Comparison of ENCODE assay signal across 21 cellular contexts in the genomic region with DNA sequence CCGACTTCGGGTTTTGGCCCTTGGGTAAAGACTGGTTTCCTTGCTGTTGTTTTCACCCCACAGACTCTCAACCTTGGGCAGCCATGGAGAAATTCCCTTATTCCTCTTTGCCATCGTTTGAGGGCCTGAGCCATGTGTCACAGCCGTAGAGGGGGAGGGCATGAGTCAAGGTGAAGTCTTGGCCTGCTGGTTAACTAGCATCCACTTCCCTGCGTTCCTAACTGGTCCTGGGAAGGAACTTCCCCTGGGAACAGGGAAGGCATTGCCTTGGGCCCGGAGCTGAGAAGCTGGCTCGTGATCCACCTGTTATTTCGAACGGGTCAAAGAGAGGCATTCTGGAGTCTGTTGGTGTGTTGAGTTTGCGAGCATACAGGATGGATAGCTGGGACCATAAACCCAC.
DNase-seq lines count a peak whose midpoint lies in the region; ATAC-seq, FAIRE-seq and TF ChIP-seq lines count a peak whose summit lies in the region.
"Had no signal": no experiment of that assay in that cellular context is flagged by ENCODE, and none has a peak within 500 bp of the region (broad histone marks: within the 10 kb centered on the region; RNA-seq: fewer than 3 reads in every experiment).

No MANE protein-coding gene starts in this region.

- no peak overlapping the region for H2BK15ac ChIP-seq in neuronal stem cell (ENCODE audit: low read length)

- H3K79me1 ChIP-seq in neuronal stem cell (ENCODE audit: low read depth, low read length), result peaks cover 2% of the 10 kb centered on the region

- no peak for ATAC-seq in SK-N-SH treated with all-trans-retinoic acid at 6 μM for 48 hours
- ATAC-seq in GM19395 (IDR thresholded peaks at IDR 0.05; ENCODE audit: unreplicated experiment), result no peak
- ATAC-seq: Right ventricle myocardium inferior had no signal

- H3K9me3 ChIP-seq in SK-N-SH (no peaks in the 10 kb centered on the region), astrocyte (ENCODE audit: insufficient read depth, low read depth, low read length) (no peaks in the 10 kb centered on the region), neuronal stem cell (replicated peaks in 1 of 2; ENCODE audit: control insufficient read depth in 2 of 2, insufficient read depth in 1 of 2, low read depth in 1 of 2, low read length in 2 of 2) (no peaks in the 10 kb centered on the region)
- H3K9me3 ChIP-seq: BLaER1 treated with 17β-estradiol and CSF1 and Interleukin-3, amounts not matched to agents 10 nM and 100 nM had no signal

- no peak overlapping the region for H3K4me3 ChIP-seq in SK-N-SH (ENCODE audit: low read depth in 2 of 2, low read length in 1 of 2)
- H3K4me3 ChIP-seq in astrocyte (ENCODE audit: insufficient read depth, low read depth, low read length), result no peak overlapping the region
- no peak overlapping the region for H3K4me3 ChIP-seq in neuronal stem cell (ENCODE audit: low read length in 2 of 2)
- H3K4me3 ChIP-seq: BLaER1 treated with 17β-estradiol and CSF1 and Interleukin-3, amounts not matched to agents 10 nM and 100 nM; SK-N-MC had no signal

- TF ChIP-seq CTCF in SK-N-SH (IDR thresholded peaks at IDR 0.05) (no peak), astrocyte (IDR thresholded peaks at IDR 0.05; ENCODE audit: insufficient read depth, low read depth, low read length) (no peak), RWPE1 (conservative IDR thresholded peaks at IDR 0.05; ENCODE audit: low read depth) (no peak)

- H3K27me3 ChIP-seq in SK-N-SH (ENCODE audit: insufficient read depth) (no peaks in the 10 kb centered on the region), astrocyte (ENCODE audit: insufficient read depth, low read length) (no peaks in the 10 kb centered on the region), neuronal stem cell (ENCODE audit: control insufficient read depth in 3 of 3, insufficient read depth in 3 of 3, low read depth in 1 of 3, low read length in 3 of 3) (peaks cover 0 to 67% (median 0%) of the 10 kb centered on the region in 3 experiments)
- H3K27me3 ChIP-seq: BLaER1 treated with 17β-estradiol and CSF1 and Interleukin-3, amounts not matched to agents 10 nM and 100 nM had no signal

- TF ChIP-seq EP300 in SK-N-SH (IDR thresholded peaks at IDR 0.05; ENCODE audit: borderline replicate concordance in 1 of 2, low read depth in 1 of 2, low read length in 1 of 2), result no peak

- H2BK12ac ChIP-seq in neuronal stem cell (ENCODE audit: low read length), result no peak overlapping the region

- H3K9me3 Mint-ChIP-seq in astrocyte (ENCODE audit: unreplicated experiment), result peaks cover 2% of the 10 kb centered on the region

- no peak overlapping the region for H4K91ac ChIP-seq in neuronal stem cell (ENCODE audit: low read depth, low read length, poor library complexity)

- H3K27ac Mint-ChIP-seq in astrocyte (ENCODE audit: unreplicated experiment), result no peak overlapping the region

- no peak overlapping the region for H2BK5ac ChIP-seq in neuronal stem cell (ENCODE audit: low read length)

- H3K4me2 ChIP-seq in SK-N-SH (0 out of 2 replicates have a peak overlapping the region, but pooled peaks have one; percentile 2), astrocyte (ENCODE audit: low read length) (peak overlapping the region; percentile 21), neuronal stem cell (ENCODE audit: insufficient read depth, low read length, poor library complexity, severe bottlenecking) (no peak overlapping the region)
- H3K4me2 ChIP-seq: BLaER1 treated with 17β-estradiol and CSF1 and Interleukin-3, amounts not matched to agents 10 nM and 100 nM had no signal

- DNase-seq in SK-N-SH (no peak), astrocyte (ENCODE audit: low read depth) (peak; percentile 29), neuronal stem cell (ENCODE audit: low spot score) (no peak), RWPE1 (ENCODE audit: low spot score) (no peak), NCI-H226 (no peak), hypothalamus (lab: John Stamatoyannopoulos, UW) (no peak)
- DNase-seq: DMS 273 treated with DMSO at 0.1 percent for 48 hours; Karpas-422; MV-4-11; NCI-H1436; NCI-H2081; NCI-H526 treated with DMSO at 0.1 percent for 48 hours; NK-92 treated with Interleukin-12 subunit alpha and Interleukin-12 subunit beta, amount 100 ng/mL, for 24 hours; OCI-M1 had no signal

- no peak overlapping the region for H3K27ac ChIP-seq in SK-N-SH (ENCODE audit: low read depth in 2 of 2, low read length in 1 of 2)
- no peak overlapping the region for H3K27ac ChIP-seq in astrocyte (ENCODE audit: low read depth, low read length)
- H3K27ac ChIP-seq in neuronal stem cell (replicated peaks; ENCODE audit: low read length), result no peak overlapping the region
- no peak overlapping the region for H3K27ac ChIP-seq in RWPE1
- H3K27ac ChIP-seq: 22Rv1; BLaER1 treated with 17β-estradiol and CSF1 and Interleukin-3, amounts not matched to agents 10 nM and 100 nM; SK-N-MC had no signal

- no peak overlapping the region for H2BK120ac ChIP-seq in neuronal stem cell (ENCODE audit: low read depth, low read length)

- H3K79me2 ChIP-seq in SK-N-SH (ENCODE audit: insufficient read depth) (no peaks in the 10 kb centered on the region), astrocyte (ENCODE audit: insufficient read depth, low read length) (no peaks in the 10 kb centered on the region)

- H3K4me3 Mint-ChIP-seq in astrocyte (ENCODE audit: unreplicated experiment), result no peak overlapping the region

- no peak overlapping the region for H3K9ac ChIP-seq in SK-N-SH
- H3K9ac ChIP-seq in astrocyte (ENCODE audit: low read length), result no peak overlapping the region
- no peak overlapping the region for H3K9ac ChIP-seq in neuronal stem cell (ENCODE audit: low read depth, low read length, poor library complexity)
- H3K9ac ChIP-seq: BLaER1 treated with 17β-estradiol and CSF1 and Interleukin-3, amounts not matched to agents 10 nM and 100 nM had no signal

- H3F3A ChIP-seq in SK-N-SH (replicated peaks; ENCODE audit: insufficient read depth), result no peaks in the 10 kb centered on the region

- H3K14ac ChIP-seq in neuronal stem cell (ENCODE audit: low read length), result no peak overlapping the region

- no peaks in the 10 kb centered on the region for H3K9me2 ChIP-seq in SK-N-SH

- no peak overlapping the region for H4K8ac ChIP-seq in neuronal stem cell (ENCODE audit: low read depth, low read length)

- no peak for FAIRE-seq in astrocyte (lab: Jason Lieb, UNC)
- FAIRE-seq: H54 had no signal

- peaks cover 2% of the 10 kb centered on the region for H3K27me3 Mint-ChIP-seq in astrocyte (ENCODE audit: low read depth, unreplicated experiment)

- peak overlapping the region; percentile 12 for H3K23ac ChIP-seq in neuronal stem cell (ENCODE audit: low read depth, low read length, poor library complexity)

- peaks cover 5% of the 10 kb centered on the region for H3K4me1 Mint-ChIP-seq in astrocyte (ENCODE audit: low read depth, unreplicated experiment)

- H3K4ac ChIP-seq in neuronal stem cell (ENCODE audit: low read length), result no peak overlapping the region

- CTCF ChIA-PET in SK-N-SH (lab: Yijun Ruan, JAX) (interaction anchor here (0.5 kb wide), 1 partner anchor 244 kb away, joined by 3 read pairs; no protein-coding TSS in a partner anchor), RWPE1 (lab: Yijun Ruan, JAX) (interaction anchor here (0.6 kb wide), 1 partner anchor 613 kb away, joined by 3 read pairs; no protein-coding TSS in a partner anchor)

- no peaks in the 10 kb centered on the region for H3K36me3 ChIP-seq in SK-N-SH (replicated peaks in 1 of 2; ENCODE audit: control insufficient read depth in 1 of 2, insufficient read depth in 2 of 2, low read length in 1 of 2)
- no peaks in the 10 kb centered on the region for H3K36me3 ChIP-seq in astrocyte (ENCODE audit: insufficient read depth, low read length)
- H3K36me3 ChIP-seq in neuronal stem cell (replicated peaks in 1 of 2; ENCODE audit: control insufficient read depth in 2 of 2, insufficient read depth in 2 of 2, low read length in 2 of 2), result no peaks in the 10 kb centered on the region
- H3K36me3 ChIP-seq: BLaER1 treated with 17β-estradiol and CSF1 and Interleukin-3, amounts not matched to agents 10 nM and 100 nM had no signal

- TF ChIP-seq RAD21 in SK-N-SH (IDR thresholded peaks at IDR 0.05; ENCODE audit: low read length), result no peak

- no peak overlapping the region for H2AK5ac ChIP-seq in neuronal stem cell (ENCODE audit: low read depth, low read length)

- 71% methylated on average over 4 of the region's 10 CpGs for WGBS in SK-N-SH (ENCODE audit: low lambda C conversion rate)
- no CpG with 5 or more reads among the region's 10 CpGs for WGBS in neuronal stem cell (ENCODE audit: extremely low coverage in 2 of 2, insufficient read length in 2 of 2, insufficient replicate concordance in 1 of 2), 2 donors

- H2AFZ ChIP-seq in SK-N-SH (ENCODE audit: low read depth) (no peak overlapping the region), astrocyte (ENCODE audit: low read depth, low read length) (no peak overlapping the region), neuronal stem cell (ENCODE audit: low read length) (no peak overlapping the region)

- peaks cover 4 to 51% of the 10 kb centered on the region in 2 experiments; a peak in 1 of 4 replicates for H3K4me1 ChIP-seq in SK-N-SH (ENCODE audit: control insufficient read depth in 1 of 2, insufficient read depth in 2 of 2, low read depth in 1 of 2, low read length in 1 of 2)
- peaks cover 27% of the 10 kb centered on the region for H3K4me1 ChIP-seq in astrocyte (ENCODE audit: insufficient read depth, low read length)
- peaks cover 7 to 18% of the 10 kb centered on the region in 2 donors for H3K4me1 ChIP-seq in neuronal stem cell (ENCODE audit: control insufficient read depth in 2 of 2, insufficient read depth in 1 of 2, low read depth in 1 of 2, low read length in 2 of 2)
- H3K4me1 ChIP-seq: BLaER1 treated with 17β-estradiol and CSF1 and Interleukin-3, amounts not matched to agents 10 nM and 100 nM had no signal

- POLR2A ChIA-PET in SK-N-SH (lab: Yijun Ruan, JAX) (no interaction called here), RWPE1 (lab: Yijun Ruan, JAX; ENCODE audit: low non-redundant PET) (no interaction called here)

- H4K20me1 ChIP-seq in SK-N-SH (ENCODE audit: insufficient read depth), result no peaks in the 10 kb centered on the region
- no peaks in the 10 kb centered on the region for H4K20me1 ChIP-seq in astrocyte (ENCODE audit: insufficient read depth, low read length)
- H4K20me1 ChIP-seq: BLaER1 treated with 17β-estradiol and CSF1 and Interleukin-3, amounts not matched to agents 10 nM and 100 nM had no signal

- H3K18ac ChIP-seq in neuronal stem cell (ENCODE audit: low read length), result no peak overlapping the region

- H3K36me3 Mint-ChIP-seq in astrocyte (ENCODE audit: low read depth, unreplicated experiment), result no peaks in the 10 kb centered on the region

TF ChIP-seq in SK-N-SH, 30 proteins besides CTCF, POLR2A, EP300 and RAD21 (continues in another document):
- TF ChIP-seq MEF2A (IDR thresholded peaks at IDR 0.05; ENCODE audit: borderline replicate concordance, low read depth) (no peak), YY1 (IDR thresholded peaks at IDR 0.05; ENCODE audit: low read depth) (no peak), FOSL2 (IDR thresholded peaks at IDR 0.05; ENCODE audit: borderline replicate concordance, low read depth) (no peak), FOXM1 (IDR thresholded peaks at IDR 0.05; ENCODE audit: low read depth) (no peak)

TF ChIP-seq in SK-N-SH treated with all-trans-retinoic acid at 6 μM for 48 hours, 23 proteins besides CTCF, POLR2A, EP300 and RAD21 (continues in another document):
- no peak for TF ChIP-seq PPARA (CRISPR knock-in tag; IDR thresholded peaks at IDR 0.05; ENCODE audit: borderline replicate concordance)
- TF ChIP-seq TCF4 (CRISPR knock-in tag; IDR thresholded peaks at IDR 0.05; ENCODE audit: borderline replicate concordance), result no peak
- TF ChIP-seq GLIS3 (CRISPR knock-in tag; IDR thresholded peaks at IDR 0.05), result no peak
- no peak for TF ChIP-seq ZC3H10 (CRISPR knock-in tag; IDR thresholded peaks at IDR 0.05)
